ENCODE assay signal across 8 cellular contexts in the genomic region with DNA sequence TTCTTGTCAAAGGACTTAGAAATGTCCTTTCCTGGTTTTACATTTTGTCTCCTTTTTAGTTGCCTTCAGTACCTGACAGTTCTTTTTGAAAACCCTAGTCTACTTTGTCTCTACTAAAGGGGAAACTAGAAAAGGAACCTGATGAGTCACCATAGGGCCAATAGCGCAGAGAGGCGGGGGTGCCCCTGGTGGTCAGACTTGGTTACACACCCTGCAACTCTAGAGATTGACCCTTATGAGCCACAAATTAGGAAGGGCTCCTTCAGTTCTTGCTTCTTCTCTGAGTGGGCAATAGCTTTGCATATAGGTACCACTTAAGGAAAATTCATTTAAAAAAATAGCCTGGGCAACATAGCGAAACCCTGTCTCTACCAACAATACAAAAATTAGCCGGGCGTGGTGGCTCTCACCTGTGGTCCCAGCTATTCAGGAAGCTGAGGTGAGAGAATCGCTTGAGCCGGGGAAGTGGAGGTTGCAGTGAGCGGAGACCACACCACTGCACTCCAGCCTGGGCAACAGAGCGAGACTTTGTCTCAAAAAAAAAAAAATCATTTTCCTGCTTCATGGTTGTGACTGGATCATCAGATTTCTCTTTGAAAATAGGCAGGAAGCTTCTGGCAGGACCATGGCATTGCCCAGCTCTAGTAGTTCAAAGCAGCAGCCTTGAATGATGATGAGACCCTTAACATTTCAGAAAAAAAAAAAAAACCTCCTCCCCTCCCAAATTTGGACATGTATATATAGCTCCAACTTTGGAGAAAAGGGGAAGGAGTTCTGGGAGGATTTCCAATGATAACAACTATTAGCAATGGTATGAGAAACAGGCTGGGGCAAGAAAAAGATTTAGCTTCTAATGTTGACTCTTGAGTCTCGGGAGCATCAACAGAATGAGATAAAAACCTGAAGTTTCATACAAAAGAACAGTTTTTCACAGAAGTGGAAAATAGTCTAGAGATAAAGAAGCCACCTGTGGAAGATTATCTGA. TPM values are rescaled to one million over a fixed set of nuclear protein-coding genes. Genes with fewer than 3 reads are reported as not detected.
DNase-seq lines count a peak whose midpoint lies in the region; ATAC-seq, FAIRE-seq and TF ChIP-seq lines count a peak whose summit lies in the region.

No MANE protein-coding gene starts in this region.

- DNase-seq in D341Med (ENCODE audit: low spot score) (peak; percentile 77), SJCRH30 (peak; percentile 57 to 73), activated gamma-delta T cell (lab: John Stamatoyannopoulos, UW) (peak; percentile 7), globus pallidus (ENCODE audit: low spot score) (peak; percentile 54), psoas muscle (peak; percentile 75 to 76), urothelium cell line (ENCODE audit: low spot score) (peak; percentile 75)

- H3K9me3 ChIP-seq in SJCRH30 (replicated peaks), result no peaks in the 10 kb centered on the region
- H3K9me3 ChIP-seq in psoas muscle, result no peaks in the 10 kb centered on the region

- ATAC-seq in GM19463 (IDR thresholded peaks at IDR 0.05; ENCODE audit: unreplicated experiment) (peak; percentile 98), HG03520 (IDR thresholded peaks at IDR 0.05; ENCODE audit: unreplicated experiment) (peak; percentile 95), psoas muscle (peak; percentile 87 to 94 (median 93))

- 81 to 88% (median 82%) methylated on average over 10 of the region's 10 CpGs for WGBS in psoas muscle, 3 donors

- intact Hi-C loops in psoas muscle (cut with DNase I), result loop anchor here (5.0 kb wide), 1 partner anchor 39 kb away; no protein-coding TSS in a partner anchor

- TF ChIP-seq CTCF in psoas muscle (IDR thresholded peaks at IDR 0.05), result peak; percentile 87

- no peaks in the 10 kb centered on the region for H3K4me1 ChIP-seq in SJCRH30
- peaks cover 28% of the 10 kb centered on the region for H3K4me1 ChIP-seq in psoas muscle

- H3K4me3 ChIP-seq in SJCRH30 (no peak overlapping the region), psoas muscle (no peak overlapping the region)

- H3K27me3 ChIP-seq in SJCRH30, result no peaks in the 10 kb centered on the region
- H3K27me3 ChIP-seq in psoas muscle (ENCODE audit: insufficient read depth in 3 of 3, low read length in 2 of 3), result no peaks in the 10 kb centered on the region

- H3K36me3 ChIP-seq in SJCRH30 (peaks cover 35% of the 10 kb centered on the region), psoas muscle (ENCODE audit: insufficient read depth in 1 of 2, low read depth in 1 of 2) (peaks cover 3 to 58% of the 10 kb centered on the region in 2 donors)

- FAIRE-seq in urothelium cell line (lab: Jason Lieb, UNC), result no peak

- no peak overlapping the region for H3K27ac ChIP-seq in SJCRH30
- peak overlapping the region; percentile 64 for H3K27ac ChIP-seq in psoas muscle

RNA-seq across cellular contexts. Expression of a gene that starts 45.2 kb away (rescaled TPM):
- 31.6 and 37.5 TPM in 2 replicates for total RNA-seq in SJCRH30 (2014; rRNA removed; shearing (Covaris generic))
- 1 to 10 TPM; 2.3 to 4.0 (median 3.0) TPM for total RNA-seq in psoas muscle
- polyA plus RNA-seq in psoas muscle, result 1 to 10 TPM; 1.3 to 2.0 (median 1.4) TPM

Comparison
In these comparisons a context has a peak if more than half of its experiments do, and no peak if none do; other contexts are left out.
1. DNase-seq: peak in every context shown above with its lines; median percentile 77 in D341Med; 76 in psoas muscle; 75 in urothelium cell line; 65 in SJCRH30; 54 in globus pallidus; 7 in activated gamma-delta T cell.